Comparison of ENCODE assay signal across 20 cellular contexts in the genomic region with DNA sequence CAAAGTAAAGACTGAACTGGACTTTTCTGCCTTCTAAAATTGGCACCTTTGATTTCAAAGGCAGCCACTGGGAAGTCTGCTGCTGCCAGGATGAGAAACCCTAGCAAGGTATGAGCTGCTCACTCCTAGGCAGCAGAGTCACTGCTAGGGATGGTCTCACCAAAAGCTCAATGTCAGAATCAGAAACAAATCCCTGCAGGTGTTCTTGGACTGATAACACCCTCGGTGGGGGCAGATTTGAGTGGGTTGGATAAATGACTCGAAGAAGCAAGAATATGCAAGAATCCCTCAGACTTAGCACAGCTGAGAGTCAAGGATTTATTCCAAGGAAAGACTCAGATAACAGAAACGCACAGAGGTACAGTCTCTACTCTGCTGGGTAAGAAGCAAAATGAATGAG.
DNase-seq lines count a peak whose midpoint lies in the region; ATAC-seq, FAIRE-seq and TF ChIP-seq lines count a peak whose summit lies in the region.
"Had no signal": no experiment of that assay in that cellular context is flagged by ENCODE, and none has a peak within 500 bp of the region (broad histone marks: within the 10 kb centered on the region; RNA-seq: fewer than 3 reads in every experiment).

No MANE protein-coding gene starts in this region.

- POLR2A ChIA-PET in GM12878 (lab: Charles Lee) = no interaction called here

- no peak for TF ChIP-seq CTCF in GM12878 (IDR thresholded peaks at IDR 0.05 in 2 of 3, conservative IDR thresholded peaks at IDR 0.05 in 1 of 3; ENCODE audit: control insufficient read depth in 2 of 3, extremely low read depth in 1 of 3, insufficient read depth in 1 of 3, low read depth in 3 of 3, low read length in 3 of 3)
- TF ChIP-seq CTCF in gastroesophageal sphincter (IDR thresholded peaks at IDR 0.05) = no peak
- no peak for TF ChIP-seq CTCF in uterus (IDR thresholded peaks at IDR 0.05)
- TF ChIP-seq CTCF in right lobe of liver (IDR thresholded peaks at IDR 0.05) = no peak

- no peak for ATAC-seq in GM12878
- no peak for ATAC-seq in gastroesophageal sphincter
- no peak for ATAC-seq in GM21528 (IDR thresholded peaks at IDR 0.05; ENCODE audit: low FRiP score, unreplicated experiment)
- ATAC-seq in right lobe of liver = no peak

- H3K9me3 ChIP-seq in GM12878 (replicated peaks; ENCODE audit: control insufficient read depth, insufficient read depth, low read length) = no peaks in the 10 kb centered on the region
- H3K9me3 ChIP-seq in gastroesophageal sphincter = no peaks in the 10 kb centered on the region
- H3K9me3 ChIP-seq in uterus = no peaks in the 10 kb centered on the region
- H3K9me3 ChIP-seq in right lobe of liver = no peaks in the 10 kb centered on the region

- SMC1A ChIA-PET in GM12878 (lab: Charles Lee; ENCODE audit: uncharacterized antibody, unreplicated experiment) = interaction anchor here (0.7 kb wide), 1 partner anchor 10 kb away, joined by 3 read pairs; no protein-coding TSS in a partner anchor

- no peak overlapping the region for H3K27ac ChIP-seq in GM12878 (ENCODE audit: control insufficient read depth, insufficient read depth)
- H3K27ac ChIP-seq in gastroesophageal sphincter = peak overlapping the region in 3 of 4 donors; percentile 26 to 54 (median 53)
- peak overlapping the region in 1 of 2 donors; percentile 17 for H3K27ac ChIP-seq in uterus
- no peak overlapping the region for H3K27ac ChIP-seq in right lobe of liver
- H3K27ac ChIP-seq: GM23248 had no signal

- in situ Hi-C loops in GM12878 (cut with MboI) (no loop called here), G401 (cut with HindIII; ENCODE audit: low sequenced_read_pairs) (no loop called here)

- no peak for TF ChIP-seq POLR2A in GM12878 (IDR thresholded peaks at IDR 0.05; ENCODE audit: low read depth, low read length)
- TF ChIP-seq POLR2A in gastroesophageal sphincter (IDR thresholded peaks at IDR 0.05) = no peak
- TF ChIP-seq POLR2A in uterus (IDR thresholded peaks at IDR 0.05) = no peak
- TF ChIP-seq POLR2A in right lobe of liver (IDR thresholded peaks at IDR 0.05) = no peak

- H3K27me3 ChIP-seq in GM12878 (replicated peaks in 1 of 2; ENCODE audit: control insufficient read depth in 2 of 2, insufficient read depth in 2 of 2, low read length in 1 of 2) (no peaks in the 10 kb centered on the region), gastroesophageal sphincter (no peaks in the 10 kb centered on the region), uterus (no peaks in the 10 kb centered on the region), right lobe of liver (no peaks in the 10 kb centered on the region)

- BruUV-seq in GM12878 (replicated peaks; lab: Mats Ljungman, UMichigan) = no TSS peak

- TF ChIP-seq RAD21 in GM12878 (IDR thresholded peaks at IDR 0.05; ENCODE audit: insufficient read depth, low read depth, low read length) = no peak

- RAD21 ChIA-PET in GM12878 (lab: Charles Lee; ENCODE audit: unreplicated experiment) = no interaction called here

- H3K36me3 ChIP-seq in GM12878 (ENCODE audit: control insufficient read depth in 2 of 2, insufficient read depth in 2 of 2, low read length in 1 of 2) (no peaks in the 10 kb centered on the region), gastroesophageal sphincter (peaks cover 0 to 5% of the 10 kb centered on the region in 2 donors), uterus (no peaks in the 10 kb centered on the region), right lobe of liver (no peaks in the 10 kb centered on the region)

- H4K20me1 ChIP-seq in GM12878 (ENCODE audit: control insufficient read depth, insufficient read depth) = no peaks in the 10 kb centered on the region

- H3K4me1 ChIP-seq in GM12878 (ENCODE audit: control insufficient read depth, insufficient read depth, low read length) (no peaks in the 10 kb centered on the region), gastroesophageal sphincter (peaks cover 0 to 95% (median 18%) of the 10 kb centered on the region in 3 donors), uterus (no peaks in the 10 kb centered on the region), right lobe of liver (no peaks in the 10 kb centered on the region)

- CTCF ChIA-PET in GM12878 (lab: Yijun Ruan, JAX) = interaction anchor here (2.0 kb wide), 1 partner anchor 14 kb away, joined by 6 read pairs; no protein-coding TSS in a partner anchor

- no peak overlapping the region for H3K4me2 ChIP-seq in GM12878 (ENCODE audit: control insufficient read depth, insufficient read depth)

- no peak overlapping the region for H2AFZ ChIP-seq in GM12878 (ENCODE audit: control insufficient read depth, low read depth, low read length)
- H2AFZ ChIP-seq: GM23248 had no signal

- H3K4me3 ChIP-seq in GM12878 (no peak overlapping the region), gastroesophageal sphincter (no peak overlapping the region), uterus (no peak overlapping the region), right lobe of liver (no peak overlapping the region)
- H3K4me3 ChIP-seq: GM23248 had no signal

- WGBS in GM12878 (ENCODE audit: insufficient coverage, insufficient replicate concordance, low lambda C conversion rate, missing lambda C conversion rate) = 3% methylated on average over 3 of the region's 3 CpGs
- 52 to 60% methylated on average over 1 to 3 of the region's 3 CpGs for WGBS in gastroesophageal sphincter (ENCODE audit: low coverage in 1 of 2), 2 donors
- 44% methylated on average over 3 of the region's 3 CpGs for WGBS in right lobe of liver (ENCODE audit: insufficient coverage, low coverage, low lambda C conversion rate, missing lambda C conversion rate)

- H3K79me2 ChIP-seq in GM12878 (ENCODE audit: control insufficient read depth, insufficient read depth, low read length) = no peaks in the 10 kb centered on the region

- no peak for FAIRE-seq in GM12878 (lab: Jason Lieb, UNC)
- FAIRE-seq: GM12892, H1 had no signal

- no peak overlapping the region for H3K9ac ChIP-seq in GM12878 (ENCODE audit: control insufficient read depth, insufficient read depth, low read length)
- H3K9ac ChIP-seq: GM23248 had no signal

- no peak for DNase-seq in GM12878 (ENCODE audit: low read depth, low spot score)
- DNase-seq in putamen (ENCODE audit: low spot score) = peak; percentile 37
- no peak for DNase-seq in uterus
- no peak for DNase-seq in G401 (ENCODE audit: low spot score)
- no peak for DNase-seq in right lobe of liver
- DNase-seq: C1 segment of cervical spinal cord; Calu3; CD4-positive, alpha-beta memory T cell; COR-L47; DMS153; DMS79; EL; GF-D8; GM23248; H7; HCEC 1CT had no signal

- intact Hi-C loops in GM12878 (cut with micrococcal nuclease; ENCODE audit: unreplicated experiment) = no loop called here
- intact Hi-C loops in uterus (cut with DNase I; ENCODE audit: low total_unique reads) = no loop called here
- intact Hi-C loops in right lobe of liver (cut with DNase I) = no loop called here

- TF ChIP-seq EP300 in GM12878 (IDR thresholded peaks at IDR 0.05; ENCODE audit: borderline replicate concordance in 1 of 2, control insufficient read depth in 1 of 2, low read depth in 2 of 2, low read length in 2 of 2) (no peak), gastroesophageal sphincter (IDR thresholded peaks at IDR 0.05) (no peak)

TF ChIP-seq in GM12878, 131 proteins besides CTCF, POLR2A, EP300 and RAD21:
- no peak for TF ChIP-seq PAX5 (IDR thresholded peaks at IDR 0.05; ENCODE audit: borderline replicate concordance, low read depth, low read length)
- 0 out of 2 replicates have a peak, but pooled peaks have one; percentile 38 for TF ChIP-seq NFXL1 (IDR thresholded peaks at IDR 0.05; ENCODE audit: borderline replicate concordance)
TF ChIP-seq in GM12878: peak in this region for 1.

Comparison
In these comparisons a context has a peak if more than half of its experiments do, and no peak if none do; other contexts are left out.
1. H3K27ac ChIP-seq: peak in gastroesophageal sphincter (3 of 4); none in GM12878 (single experiment) and right lobe of liver (0 of 3).